ENCODE assay signal across 8 cellular contexts in genomic region chr6:157236040-157236725, GRCh38.
A peak's percentile ranks its signal among the peaks of the same experiment; 100 is the strongest.
DNase-seq lines count a peak whose midpoint lies in the region; ATAC-seq, FAIRE-seq and TF ChIP-seq lines count a peak whose summit lies in the region.

No MANE protein-coding gene starts in this region.

- peak; percentile 28 for DNase-seq in astrocyte of the hippocampus (ENCODE audit: low read depth, low spot score)
- no peak for DNase-seq in keratinocyte (ENCODE audit: low read depth, low spot score)
- DNase-seq in stomach = no peak
- no peak for DNase-seq in NCI-H187 treated with DMSO at 0.1 percent for 48 hours (lab: John Stamatoyannopoulos, UW)
- no peak for DNase-seq in NCI-H1092 (lab: John Stamatoyannopoulos, UW)
- DNase-seq in NAMALWA (ENCODE audit: low spot score) = no peak

- no peaks in the 10 kb centered on the region for H3K36me3 ChIP-seq in keratinocyte (ENCODE audit: control insufficient read depth in 2 of 2, extremely low read depth in 1 of 2, insufficient read depth in 2 of 2, low read length in 2 of 2)
- H3K36me3 ChIP-seq in stomach = no peaks in the 10 kb centered on the region

- peak overlapping the region; percentile 27 to 75 (median 65) for H3K4me3 ChIP-seq in keratinocyte (ENCODE audit: control insufficient read depth in 2 of 3, extremely low read depth in 1 of 3, insufficient read depth in 2 of 3, low read depth in 1 of 3, low read length in 3 of 3)
- H3K4me3 ChIP-seq in stomach = peak overlapping the region; percentile 51 to 69 (median 63)

- intact Hi-C loops in stomach (cut with DNase I; ENCODE audit: low total_unique reads) = no loop called here

- H3K27me3 ChIP-seq in keratinocyte (ENCODE audit: control insufficient read depth, extremely low read depth, insufficient read depth, low read length) (peaks cover 45% of the 10 kb centered on the region), stomach (peaks cover 0 to 31% (median 23%) of the 10 kb centered on the region in 3 donors)

- H3K27ac ChIP-seq in keratinocyte (ENCODE audit: control insufficient read depth, insufficient read depth, low read length) (no peak overlapping the region), stomach (peak overlapping the region in 4 of 5 donors; percentile 73 to 88 (median 76))

- H3K9me3 ChIP-seq in keratinocyte (ENCODE audit: control insufficient read depth, low read depth, low read length) = no peaks in the 10 kb centered on the region
- no peaks in the 10 kb centered on the region for H3K9me3 ChIP-seq in stomach

- no peak for TF ChIP-seq POLR2A in stomach (IDR thresholded peaks at IDR 0.05)

- no peaks in the 10 kb centered on the region for H3K9me1 ChIP-seq in keratinocyte (ENCODE audit: control insufficient read depth, extremely low read depth, insufficient read depth, low read length)

- H3K4me2 ChIP-seq in keratinocyte (ENCODE audit: control insufficient read depth, extremely low read depth, insufficient read depth, low read depth, low read length) = peak overlapping the region; percentile 93

- H4K20me1 ChIP-seq in keratinocyte (ENCODE audit: control insufficient read depth, extremely low read depth, insufficient read depth, low read length) = no peaks in the 10 kb centered on the region

- ATAC-seq in HG02759 (IDR thresholded peaks at IDR 0.05; ENCODE audit: unreplicated experiment) (peak; percentile 39), HG02763 (IDR thresholded peaks at IDR 0.05; ENCODE audit: unreplicated experiment) (no peak)

- WGBS in stomach, 5 donors = 2 to 18% (median 3%) methylated on average over 16 to 76 of the region's 76 CpGs

- TF ChIP-seq CTCF in keratinocyte (optimal IDR thresholded peaks at IDR 0.05 in 1 of 3, IDR thresholded peaks at IDR 0.05 in 1 of 3, conservative IDR thresholded peaks at IDR 0.05 in 1 of 3; ENCODE audit: extremely low read depth in 1 of 3, insufficient read depth in 2 of 3, low read length in 3 of 3) = no peak
- TF ChIP-seq CTCF in stomach (IDR thresholded peaks at IDR 0.05) = no peak

- peak overlapping the region; percentile 75 for H2AFZ ChIP-seq in keratinocyte (ENCODE audit: control insufficient read depth, low read length)

- no peak for TF ChIP-seq EP300 in stomach (IDR thresholded peaks at IDR 0.05)

- dilution Hi-C loops in keratinocyte (cut with MboI; ENCODE audit: extremely low pct_ligation_motif_present, low sequenced_read_pairs) = no loop called here

- FAIRE-seq in keratinocyte (lab: Jason Lieb, UNC) = no peak

- no peaks in the 10 kb centered on the region for H3K79me2 ChIP-seq in keratinocyte (ENCODE audit: control insufficient read depth, insufficient read depth, low read length)

- peaks cover 14% of the 10 kb centered on the region for H3K4me1 ChIP-seq in keratinocyte (ENCODE audit: control insufficient read depth, extremely low read depth, insufficient read depth, low read length)
- peaks cover 24 to 41% (median 34%) of the 10 kb centered on the region in 4 donors for H3K4me1 ChIP-seq in stomach

- H3K9ac ChIP-seq in keratinocyte (ENCODE audit: control insufficient read depth, extremely low read depth, insufficient read depth, low read length) = no peak overlapping the region
